1 cellular context compared by ENCODE assay signal in genomic region chr2:101479328-101479727, GRCh38.
TF ChIP-seq lines count a peak whose summit lies in the region.

No MANE protein-coding gene starts in this region.

TF ChIP-seq in SK-N-SH treated with all-trans-retinoic acid at 6 μM for 48 hours, 23 proteins besides CTCF, POLR2A, EP300 and RAD21 (continued from another document):
- TF ChIP-seq TCF4 (CRISPR knock-in tag; IDR thresholded peaks at IDR 0.05; ENCODE audit: borderline replicate concordance) (no peak), PATZ1 (CRISPR knock-in tag; IDR thresholded peaks at IDR 0.05; ENCODE audit: borderline replicate concordance) (no peak), ARNTL (CRISPR knock-in tag; IDR thresholded peaks at IDR 0.05; ENCODE audit: borderline replicate concordance, low read depth) (no peak), ISL1 (CRISPR knock-in tag; IDR thresholded peaks at IDR 0.05) (no peak), ZFP30 (CRISPR knock-in tag; IDR thresholded peaks at IDR 0.05) (no peak), ZNF70 (CRISPR knock-in tag; IDR thresholded peaks at IDR 0.05) (no peak), ZNF8 (CRISPR knock-in tag; IDR thresholded peaks at IDR 0.05) (no peak), CSDC2 (CRISPR knock-in tag; IDR thresholded peaks at IDR 0.05) (no peak), TOX (CRISPR knock-in tag; IDR thresholded peaks at IDR 0.05; ENCODE audit: borderline replicate concordance) (no peak), PPARA (CRISPR knock-in tag; IDR thresholded peaks at IDR 0.05; ENCODE audit: borderline replicate concordance) (no peak), POU6F1 (CRISPR knock-in tag; IDR thresholded peaks at IDR 0.05; ENCODE audit: borderline replicate concordance, low read depth) (no peak), OSR1 (CRISPR knock-in tag; IDR thresholded peaks at IDR 0.05) (no peak), ZC3H10 (CRISPR knock-in tag; IDR thresholded peaks at IDR 0.05) (no peak)
